8 cellular contexts compared by ENCODE assay signal in genomic region chr17:27686322-27686721, GRCh38. TPM values are rescaled to one million over a fixed set of nuclear protein-coding genes. Genes with fewer than 3 reads are reported as not detected.
A peak's percentile ranks its signal among the peaks of the same experiment; 100 is the strongest.
DNase-seq lines count a peak whose midpoint lies in the region; ATAC-seq, FAIRE-seq and TF ChIP-seq lines count a peak whose summit lies in the region.
"Not testable (repeated sequence)": the region's sequence is repeated elsewhere in the genome, so short reads cannot be mapped to it uniquely, and the experiment has no call there.
"Had no signal": no experiment of that assay in that cellular context is flagged by ENCODE, and none has a peak within 500 bp of the region (broad histone marks: within the 10 kb centered on the region; RNA-seq: fewer than 3 reads in every experiment).

No MANE protein-coding gene starts in this region.

- intact Hi-C loops in HCT116 (cut with micrococcal nuclease) = loop anchor here (10.0 kb wide), 1 partner anchor 58 kb away; no protein-coding TSS in a partner anchor
- intact Hi-C loops in K562 (cut with micrococcal nuclease) = not testable (repeated sequence)

- not testable (repeated sequence) for H3K79me2 ChIP-seq in HCT116 (ENCODE audit: insufficient read depth, low read length); K562 (ENCODE audit: control insufficient read depth, insufficient read depth, low read length)

- not testable (repeated sequence) for BruUV-seq in HCT116 (replicated peaks; lab: Mats Ljungman, UMichigan); K562 (replicated peaks; lab: Mats Ljungman, UMichigan)

- CTCF ChIA-PET in HCT116 (lab: Charles Lee); K562 (lab: Yijun Ruan, JAX; ENCODE audit: low intra/inter-chr PET ratio): not testable (repeated sequence)
- CTCF ChIA-PET in HEK293 (lab: Yijun Ruan, JAX) = interaction anchor here (0.6 to 1.6 kb wide), 2 partner anchors 32 to 75 kb away, joined by 4 to 10 read pairs; no protein-coding TSS in a partner anchor

- not testable (repeated sequence) for TF ChIP-seq POLR2A in HCT116 (IDR thresholded peaks at IDR 0.05; ENCODE audit: borderline replicate concordance, extremely low read depth, insufficient read depth, insufficient read length); K562 (conservative IDR thresholded peaks at IDR 0.05)

- ATAC-seq in HCT116, K562: not testable (repeated sequence)

- H3K9me3 ChIP-seq in HCT116 (ENCODE audit: control insufficient read depth in 1 of 2, insufficient read depth in 1 of 2, low read depth in 1 of 2, low read length in 2 of 2); HEK293 (ENCODE audit: control insufficient read depth, insufficient read depth, low read depth, low read length); K562 (replicated peaks; ENCODE audit: control insufficient read depth, insufficient read depth, low read depth, low read length): not testable (repeated sequence)

- not testable (repeated sequence) for H3K9ac ChIP-seq in HCT116 (ENCODE audit: low read length); K562 (ENCODE audit: insufficient read depth in 1 of 2, low read depth in 2 of 2, low read length in 2 of 2)

- TF ChIP-seq EP300 in K562 (IDR thresholded peaks at IDR 0.05; ENCODE audit: low read length) = not testable (repeated sequence)

- H3K4me3 ChIP-seq in HCT116 (replicated peaks in 1 of 2; ENCODE audit: low read depth in 1 of 2, low read length in 2 of 2); HEK293 (ENCODE audit: low read depth, low read length); K562: not testable (repeated sequence)

- H3K9me1 ChIP-seq in K562 (ENCODE audit: control insufficient read depth, insufficient read depth, low read length) = not testable (repeated sequence)

- in situ Hi-C loops in K562 (cut with MboI) = loop anchor here (25.0 kb wide), 1 partner anchor 1099 kb away; no protein-coding TSS in a partner anchor

- WGBS in K562 (ENCODE audit: insufficient coverage, low coverage, missing lambda C conversion rate) = 0% methylated on average over 3 of the region's 3 CpGs

- H3K4me2 ChIP-seq in HCT116 (ENCODE audit: low read length); K562 (ENCODE audit: insufficient read depth, low read length): not testable (repeated sequence)

- H3K27ac ChIP-seq in HCT116 (ENCODE audit: low read depth, low read length); HEK293 (ENCODE audit: extremely low read depth, low read depth, low read length); K562 (ENCODE audit: extremely low read depth, low read depth, low read length): not testable (repeated sequence)

- H3K27me3 ChIP-seq in HCT116 (ENCODE audit: insufficient read depth, low read length); K562 (ENCODE audit: control insufficient read depth in 2 of 2, insufficient read depth in 2 of 2, low read length in 2 of 2): not testable (repeated sequence)

- not testable (repeated sequence) for TF ChIP-seq RAD21 in HCT116 (IDR thresholded peaks at IDR 0.05; ENCODE audit: low read depth); K562 (CRISPR knock-in tag; conservative IDR thresholded peaks at IDR 0.05 in 1 of 2, IDR thresholded peaks at IDR 0.05 in 1 of 2)

- POLR2A ChIA-PET in HCT116 (lab: Charles Lee); HEK293 (lab: Yijun Ruan, JAX); K562 (lab: Yijun Ruan, JAX): not testable (repeated sequence)

- not testable (repeated sequence) for H4K20me1 ChIP-seq in HCT116 (ENCODE audit: insufficient read depth); K562 (replicated peaks; ENCODE audit: control insufficient read depth, insufficient read depth, low read length)

- H3K4me1 ChIP-seq in HCT116 (ENCODE audit: control insufficient read depth in 1 of 2, insufficient read depth in 2 of 2, low read length in 2 of 2); K562 (replicated peaks in 1 of 2; ENCODE audit: control insufficient read depth in 2 of 2, insufficient read depth in 2 of 2, low read length in 2 of 2): not testable (repeated sequence)
- peaks cover 19% of the 10 kb centered on the region for H3K4me1 ChIP-seq in HEK293 (ENCODE audit: control insufficient read depth, insufficient read depth, low read length)

- H3K36me3 ChIP-seq in HCT116 (ENCODE audit: control insufficient read depth in 1 of 2, insufficient read depth in 2 of 2, low read length in 2 of 2); HEK293 (ENCODE audit: control insufficient read depth in 2 of 2, insufficient read depth in 1 of 2, low read length in 2 of 2); K562 (ENCODE audit: control insufficient read depth, insufficient read depth, low read length): not testable (repeated sequence)

- not testable (repeated sequence) for H3K9me2 ChIP-seq in HCT116 (ENCODE audit: insufficient read depth)

- peak; percentile 6 for DNase-seq in DMS 273 (lab: John Stamatoyannopoulos, UW; ENCODE audit: unreplicated experiment)
- peak; percentile 30 for DNase-seq in DMS53 (lab: John Stamatoyannopoulos, UW)
- peak; percentile 7 for DNase-seq in ELF-1 (ENCODE audit: low read depth, low spot score)
- not testable (repeated sequence) for DNase-seq in HCT116 (ENCODE audit: low read depth, low spot score); K562 (ENCODE audit: extremely low read depth in 1 of 4, low spot score in 3 of 4)
- DNase-seq in OCI-M1 (lab: John Stamatoyannopoulos, UW) = peak; percentile 28

- TF ChIP-seq CTCF in HCT116 (IDR thresholded peaks at IDR 0.05 in 2 of 3, conservative IDR thresholded peaks at IDR 0.05 in 1 of 3; ENCODE audit: borderline replicate concordance in 1 of 3, insufficient read depth in 1 of 3, low read depth in 2 of 3, low read length in 2 of 3); HEK293 (tag by site-specific recombination; IDR thresholded peaks at IDR 0.05); K562 (IDR thresholded peaks at IDR 0.05 in 2 of 3, conservative IDR thresholded peaks at IDR 0.05 in 1 of 3; ENCODE audit: insufficient read depth in 2 of 3, low read depth in 1 of 3, low read length in 3 of 3): not testable (repeated sequence)

- RAD21 ChIA-PET in HCT116 (lab: Charles Lee; ENCODE audit: low non-redundant PET in 1 of 2, low total read pairs in 2 of 2, uncharacterized antibody in 2 of 2, unreplicated experiment in 2 of 2) = not testable (repeated sequence)

- not testable (repeated sequence) for FAIRE-seq in K562 (lab: Jason Lieb, UNC)

- not testable (repeated sequence) for H2AFZ ChIP-seq in HCT116 (ENCODE audit: low read depth, low read length, poor library complexity, severe bottlenecking); K562 (ENCODE audit: low read depth, low read length)

TF ChIP-seq in HCT116, 20 proteins besides CTCF, POLR2A, EP300 and RAD21:
- TF ChIP-seq CBX3 (IDR thresholded peaks at IDR 0.05; ENCODE audit: low read depth) = 0 out of 2 replicates have a peak, but pooled peaks have one; percentile 20

TF ChIP-seq in HEK293, 187 proteins besides CTCF, POLR2A, EP300 and RAD21:
- TF ChIP-seq SETDB1 (IDR thresholded peaks at IDR 0.05; ENCODE audit: insufficient read length, low read length) (peak; percentile 80), ZNF626 (tag by site-specific recombination; IDR thresholded peaks at IDR 0.05) (0 out of 2 replicates have a peak, but pooled peaks have one; percentile 30), TRIM28 (IDR thresholded peaks at IDR 0.05; ENCODE audit: borderline replicate concordance, low read length) (peak; percentile 53; the same call in 1 of the 2 replicates)

TF ChIP-seq in K562, 482 proteins besides CTCF, POLR2A, EP300 and RAD21:
- peak; percentile 67; the same call in 1 of the 2 replicates for TF ChIP-seq CBX5 (IDR thresholded peaks at IDR 0.05; ENCODE audit: borderline replicate concordance, low read depth)

RNA-seq across cellular contexts. Expression of gene LGALS9, which starts 55.3 kb away (rescaled TPM):
- total RNA-seq in HCT116 (2021; ENCODE audit: unreplicated experiment) (1.9 TPM), K562 (2014; rRNA removed) (2.8 and 3.0 TPM in 2 replicates), K562 (2014; rRNA removed; fragmentation: Illumina TruSeq; extraction: Trizol) (1.7 and 2.0 TPM in 2 replicates), K562 (2015; rRNA removed; fragmentation: Illumina TruSeq; extraction: Trizol) (3.7 and 4.8 TPM in 2 replicates), K562 (2021) (4.6 and 5.0 TPM in 2 replicates)
- polyA plus RNA-seq in HCT116 (2012) = 2.9 and 4.3 TPM in 2 replicates
- 22.6 and 54.0 TPM in 2 replicates for total RNA-seq in K562 (2011; cell fraction: chromatin; rRNA removed; ENCODE audit: low replicate concordance)
- total RNA-seq in K562 (2011; cell fraction: nucleolus; rRNA removed) = 22.5 and 24.7 TPM in 2 replicates
- 26.1 and 40.6 TPM in 2 replicates for total RNA-seq in K562 (2011; cell fraction: nucleoplasm; rRNA removed)
- polyA plus RNA-seq in K562 (2011; rRNA removed) (1.5 and 7.3 TPM in 2 replicates), K562 (2014; fragmentation: Illumina TruSeq; extraction: Trizol) (3.8 and 5.8 TPM in 2 replicates), K562 (2014; fragmentation: Nextera tagmentation; extraction: Ambion mirVana) (under 1 TPM; 0.45 to 0.77 TPM), K562 (2014; rRNA removed) (5.6 and 6.9 TPM in 2 replicates)
- 3.5 and 4.4 TPM in 2 replicates for polyA plus RNA-seq in K562 (2011; cell fraction: cytosol; rRNA removed)
- 11.1 and 15.7 TPM in 2 replicates for polyA plus RNA-seq in K562 (2011; cell fraction: nucleus; rRNA removed)
- polyA plus RNA-seq in K562 (2012) = 9.1 and 14.2 TPM in 2 replicates
- polyA minus RNA-seq in K562 (2011; rRNA and poly(A)+ RNA removed) = 3.0 and 4.4 TPM in 2 replicates
- 1.9 and 2.5 TPM in 2 replicates for polyA minus RNA-seq in K562 (2011; cell fraction: cytosol; rRNA and poly(A)+ RNA removed)
- 3.1 and 7.2 TPM in 2 replicates for polyA minus RNA-seq in K562 (2011; cell fraction: nucleus; rRNA and poly(A)+ RNA removed)
- total RNA-seq: G401 had no signal
